ENCODE assay signal across 1 cellular context in the genomic region with DNA sequence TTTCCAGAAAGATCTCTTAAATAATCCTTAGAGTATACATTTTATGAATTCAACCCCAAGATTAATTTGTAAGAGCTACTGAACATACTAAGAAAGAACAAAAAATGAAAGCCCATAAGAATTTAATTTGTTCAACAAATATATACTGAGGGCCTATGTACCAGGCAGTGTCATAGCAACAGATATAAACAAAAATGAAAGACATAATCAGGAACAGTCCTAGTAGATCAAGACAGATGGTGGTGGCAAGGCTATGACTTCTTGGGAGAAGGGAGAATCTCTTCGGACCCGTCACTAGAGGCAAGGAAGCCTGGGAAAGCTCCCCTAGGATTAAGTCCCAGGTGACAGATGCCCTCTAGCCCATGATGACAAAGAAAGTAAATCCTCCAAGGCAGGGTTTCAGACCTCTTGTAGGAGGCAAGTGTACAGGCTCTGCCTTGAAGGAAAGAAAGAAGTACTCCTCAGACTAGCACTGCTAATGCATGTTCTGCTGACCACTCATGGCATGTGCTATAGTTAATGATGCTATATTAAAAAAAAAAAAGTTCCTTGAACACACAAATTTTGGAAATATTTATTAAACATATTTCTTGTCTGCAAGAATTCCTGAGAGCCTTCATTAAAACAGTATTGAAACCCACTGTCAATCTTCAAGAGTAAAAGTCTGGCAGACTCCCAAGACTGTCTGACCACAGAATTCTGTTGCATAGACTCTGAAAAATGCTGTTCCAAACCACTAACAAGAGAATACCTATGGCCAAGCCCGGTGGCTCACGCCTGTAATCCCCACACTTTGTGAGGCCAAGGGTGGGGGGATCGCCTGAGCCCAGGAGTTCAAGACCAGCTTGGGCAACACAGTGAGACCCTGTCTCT.
TF ChIP-seq lines count a peak whose summit lies in the region.

No MANE protein-coding gene starts in this region.

TF ChIP-seq in SK-N-SH, 30 proteins besides CTCF, POLR2A, EP300 and RAD21 (continued from another document):
- TF ChIP-seq GABPA (IDR thresholded peaks at IDR 0.05; ENCODE audit: low read depth): no peak
- TF ChIP-seq, protein P1, sequence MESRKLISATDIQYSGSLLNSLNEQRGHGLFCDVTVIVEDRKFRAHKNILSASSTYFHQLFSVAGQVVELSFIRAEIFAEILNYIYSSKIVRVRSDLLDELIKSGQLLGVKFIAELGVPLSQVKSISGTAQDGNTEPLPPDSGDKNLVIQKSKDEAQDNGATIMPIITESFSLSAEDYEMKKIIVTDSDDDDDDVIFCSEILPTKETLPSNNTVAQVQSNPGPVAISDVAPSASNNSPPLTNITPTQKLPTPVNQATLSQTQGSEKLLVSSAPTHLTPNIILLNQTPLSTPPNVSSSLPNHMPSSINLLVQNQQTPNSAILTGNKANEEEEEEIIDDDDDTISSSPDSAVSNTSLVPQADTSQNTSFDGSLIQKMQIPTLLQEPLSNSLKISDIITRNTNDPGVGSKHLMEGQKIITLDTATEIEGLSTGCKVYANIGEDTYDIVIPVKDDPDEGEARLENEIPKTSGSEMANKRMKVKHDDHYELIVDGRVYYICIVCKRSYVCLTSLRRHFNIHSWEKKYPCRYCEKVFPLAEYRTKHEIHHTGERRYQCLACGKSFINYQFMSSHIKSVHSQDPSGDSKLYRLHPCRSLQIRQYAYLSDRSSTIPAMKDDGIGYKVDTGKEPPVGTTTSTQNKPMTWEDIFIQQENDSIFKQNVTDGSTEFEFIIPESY (IDR thresholded peaks at IDR 0.05; ENCODE audit: borderline replicate concordance, low read depth): 0 out of 2 replicates have a peak, but pooled peaks have one; percentile 58
- TF ChIP-seq RFX5 (IDR thresholded peaks at IDR 0.05; ENCODE audit: low read length): no peak
